In genomic region chr17:81889602-81890001, GRCh38 we compare ENCODE assay signal across 1 cellular context.
TF ChIP-seq lines count a peak whose summit lies in the region.

No MANE protein-coding gene starts in this region.

TF ChIP-seq in endothelial cell of umbilical vein, 7 proteins besides CTCF, POLR2A, EP300 and RAD21:
- no peak for TF ChIP-seq POLR2AphosphoS5 (IDR thresholded peaks at IDR 0.05; ENCODE audit: insufficient read depth, low read depth, low read length)
